Comparison of ENCODE assay signal across 9 cellular contexts in the genomic region with DNA sequence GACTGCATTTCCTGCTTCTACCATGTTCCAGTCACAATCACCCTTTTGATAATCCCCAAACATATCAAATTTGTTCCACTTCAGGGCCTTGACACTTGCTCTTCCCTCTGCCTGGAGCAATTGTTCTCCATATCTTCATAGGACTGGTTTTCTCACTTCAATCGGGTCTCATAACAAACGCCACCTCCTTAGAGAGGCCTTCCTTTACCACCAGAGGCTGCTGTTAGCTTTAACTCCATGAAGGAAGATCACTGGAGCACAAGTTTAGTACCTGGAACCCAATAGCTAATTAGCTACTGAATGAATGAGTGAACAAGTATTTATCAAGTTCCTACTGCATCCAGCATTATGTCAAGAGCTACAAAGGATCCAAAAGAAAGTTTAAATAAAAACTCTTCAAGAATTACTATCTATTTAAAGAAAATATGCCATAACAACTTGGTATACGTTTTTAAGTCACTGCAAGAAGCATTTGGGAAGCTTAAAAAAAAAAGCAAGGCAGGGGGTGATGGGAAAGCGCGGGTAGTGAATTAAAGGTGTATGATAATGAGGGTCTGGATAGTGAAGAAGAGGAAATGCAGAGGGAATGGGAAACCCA. TPM values are rescaled to one million over a fixed set of nuclear protein-coding genes. Genes with fewer than 3 reads are reported as not detected.
DNase-seq lines count a peak whose midpoint lies in the region; ATAC-seq, FAIRE-seq and TF ChIP-seq lines count a peak whose summit lies in the region.
"Had no signal": no experiment of that assay in that cellular context is flagged by ENCODE, and none has a peak within 500 bp of the region (broad histone marks: within the 10 kb centered on the region; RNA-seq: fewer than 3 reads in every experiment).

No MANE protein-coding gene starts in this region.

- no peaks in the 10 kb centered on the region; the same call in 2 of the 3 replicates for H3K9me3 ChIP-seq in GM12878 (replicated peaks; ENCODE audit: control insufficient read depth, insufficient read depth, low read length)
- no peaks in the 10 kb centered on the region for H3K9me3 ChIP-seq in effector memory CD4-positive, alpha-beta T cell (ENCODE audit: control insufficient read depth, low read length)

- TF ChIP-seq RAD21 in GM12878 (IDR thresholded peaks at IDR 0.05; ENCODE audit: insufficient read depth, low read depth, low read length): peak; percentile 33; the same call in 1 of the 2 replicates

- SMC1A ChIA-PET in GM12878 (lab: Charles Lee; ENCODE audit: uncharacterized antibody, unreplicated experiment): interaction anchor here (1.5 kb wide), 1 partner anchor 248 kb away, joined by 6 read pairs; no protein-coding TSS in a partner anchor

- no peak for TF ChIP-seq POLR2A in GM12878 (IDR thresholded peaks at IDR 0.05; ENCODE audit: low read depth, low read length)

- no peaks in the 10 kb centered on the region for H3K79me2 ChIP-seq in GM12878 (ENCODE audit: control insufficient read depth, insufficient read depth, low read length)

- 62% methylated on average over 5 of the region's 5 CpGs for WGBS in GM12878 (ENCODE audit: insufficient coverage, insufficient replicate concordance, low lambda C conversion rate, missing lambda C conversion rate)

- BruUV-seq in GM12878 (replicated peaks; lab: Mats Ljungman, UMichigan): no TSS peak

- H3K27me3 ChIP-seq in GM12878 (replicated peaks in 1 of 2; ENCODE audit: control insufficient read depth in 2 of 2, insufficient read depth in 2 of 2, low read length in 1 of 2): no peaks in the 10 kb centered on the region
- no peaks in the 10 kb centered on the region for H3K27me3 ChIP-seq in effector memory CD4-positive, alpha-beta T cell (replicated peaks; ENCODE audit: control insufficient read depth, insufficient read depth, low read length, poor library complexity, severe bottlenecking)

- DNase-seq in HT1080 (ENCODE audit: low read depth) (peak; percentile 10), GM12878 (ENCODE audit: low read depth, low spot score) (peak; percentile 3), left colon (no peak), COLO668 (lab: John Stamatoyannopoulos, UW; ENCODE audit: unreplicated experiment) (no peak)
- no peak for DNase-seq in effector memory CD4-positive, alpha-beta T cell
- DNase-seq: NK-92 treated with Interleukin-12 subunit alpha and Interleukin-12 subunit beta, amount 100 ng/mL, for 24 hours had no signal

- H3K4me3 ChIP-seq in GM12878: no peak overlapping the region
- H3K4me3 ChIP-seq in effector memory CD4-positive, alpha-beta T cell (ENCODE audit: insufficient read depth, low read depth, low read length, poor library complexity, severe bottlenecking): no peak overlapping the region

- no peaks in the 10 kb centered on the region for H3K4me1 ChIP-seq in GM12878 (ENCODE audit: control insufficient read depth, insufficient read depth, low read length)
- H3K4me1 ChIP-seq in effector memory CD4-positive, alpha-beta T cell (ENCODE audit: control insufficient read depth, insufficient read depth, low read length, poor library complexity, severe bottlenecking): no peaks in the 10 kb centered on the region

- in situ Hi-C loops in GM12878 (cut with MboI): no loop called here

- POLR2A ChIA-PET in GM12878 (lab: Charles Lee): interaction anchor here (0.7 kb wide), 1 partner anchor 271 kb away, joined by 5 read pairs; a partner anchor contains a TSS

- no peaks in the 10 kb centered on the region for H4K20me1 ChIP-seq in GM12878 (ENCODE audit: control insufficient read depth, insufficient read depth)

- H2AFZ ChIP-seq in GM12878 (ENCODE audit: control insufficient read depth, low read depth, low read length): no peak overlapping the region

- 0 out of 3 replicates have a peak, but pooled peaks have one; percentile 25 for ATAC-seq in GM12878
- ATAC-seq in left colon: peak; percentile 86
- no peak for ATAC-seq in HG03432 (IDR thresholded peaks at IDR 0.05; ENCODE audit: unreplicated experiment)
- no peak for ATAC-seq in GM21717 (IDR thresholded peaks at IDR 0.05; ENCODE audit: unreplicated experiment)

- no peak overlapping the region for H3K4me2 ChIP-seq in GM12878 (ENCODE audit: control insufficient read depth, insufficient read depth)

- H3K36me3 ChIP-seq in GM12878 (ENCODE audit: control insufficient read depth in 2 of 2, insufficient read depth in 2 of 2, low read length in 1 of 2): no peaks in the 10 kb centered on the region
- H3K36me3 ChIP-seq in effector memory CD4-positive, alpha-beta T cell (ENCODE audit: control insufficient read depth, insufficient read depth, low read length): no peaks in the 10 kb centered on the region

- no peak overlapping the region for H3K27ac ChIP-seq in C4-2B
- H3K27ac ChIP-seq in GM12878 (ENCODE audit: control insufficient read depth, insufficient read depth): no peak overlapping the region
- H3K27ac ChIP-seq in effector memory CD4-positive, alpha-beta T cell (ENCODE audit: insufficient read depth, low read length, poor library complexity, severe bottlenecking): no peak overlapping the region

- no peak for TF ChIP-seq EP300 in GM12878 (IDR thresholded peaks at IDR 0.05; ENCODE audit: borderline replicate concordance in 1 of 2, control insufficient read depth in 1 of 2, low read depth in 2 of 2, low read length in 2 of 2)

- no peak overlapping the region for H3K9ac ChIP-seq in GM12878 (ENCODE audit: control insufficient read depth, insufficient read depth, low read length)

- FAIRE-seq in GM12878 (lab: Jason Lieb, UNC): no peak

- RAD21 ChIA-PET in GM12878 (lab: Charles Lee; ENCODE audit: unreplicated experiment): interaction anchor here (0.7 to 0.9 kb wide), 2 partner anchors 154 to 411 kb away, joined by 3 to 4 read pairs; no protein-coding TSS in a partner anchor

- TF ChIP-seq CTCF in C4-2B (conservative IDR thresholded peaks at IDR 0.05) (peak; percentile 33), GM12878 (IDR thresholded peaks at IDR 0.05 in 2 of 3, conservative IDR thresholded peaks at IDR 0.05 in 1 of 3; ENCODE audit: control insufficient read depth in 2 of 3, extremely low read depth in 1 of 3, insufficient read depth in 1 of 3, low read depth in 3 of 3, low read length in 3 of 3) (peak in 2 of 3 experiments; percentile 15 to 41; a peak in 2 of 6 replicates)

- intact Hi-C loops in GM12878 (cut with micrococcal nuclease; ENCODE audit: unreplicated experiment): no loop called here
- intact Hi-C loops in left colon (cut with DNase I, micrococcal nuclease): no loop called here

- CTCF ChIA-PET in GM12878 (lab: Yijun Ruan, JAX): interaction anchor here (0.7 to 1.2 kb wide), 2 partner anchors 10 to 38 kb away, joined by 3 read pairs; no protein-coding TSS in a partner anchor

TF ChIP-seq in GM12878, 131 proteins besides CTCF, POLR2A, EP300 and RAD21:
- TF ChIP-seq MEF2B (IDR thresholded peaks at IDR 0.05; ENCODE audit: partially characterized antibody, poor library complexity, severe bottlenecking) (no peak), ZNF24 (IDR thresholded peaks at IDR 0.05) (0 out of 2 replicates have a peak, but pooled peaks have one; percentile 27), SMC3 (IDR thresholded peaks at IDR 0.05; ENCODE audit: borderline replicate concordance, low read length) (peak; percentile 33; the same call in 1 of the 2 replicates), CBX3 (IDR thresholded peaks at IDR 0.05; ENCODE audit: borderline replicate concordance, low read depth) (no peak), CREB1 (IDR thresholded peaks at IDR 0.05; ENCODE audit: low read depth) (no peak), ZBED1 (IDR thresholded peaks at IDR 0.05; ENCODE audit: borderline replicate concordance) (no peak)

RNA-seq across cellular contexts. Expression of a gene that starts 58.8 kb away (rescaled TPM):
- 4.4 and 5.9 TPM in 2 replicates for total RNA-seq in HT1080 (2014; rRNA removed; shearing (Covaris generic))
- 2.1 and 6.7 TPM in 2 replicates for polyA plus RNA-seq in HT1080 (2015; cell fraction: cytosol; rRNA removed)
- 11.6 and 17.4 TPM in 2 replicates for polyA plus RNA-seq in HT1080 (2015; cell fraction: nucleus; rRNA removed)
- total RNA-seq in GM12878 (2013; cell fraction: nucleolus; rRNA removed): 510 and 514 TPM in 2 replicates
- 29.0 and 35.7 TPM in 2 replicates for total RNA-seq in GM12878 (2014; rRNA removed)
- 49.7 and 52.7 TPM in 2 replicates for total RNA-seq in GM12878 (2014; rRNA removed; fragmentation: Illumina TruSeq; extraction: Trizol)
- total RNA-seq in GM12878 (2021): 32.1 and 33.0 TPM in 2 replicates
- 23.5 TPM for polyA plus RNA-seq in GM12878 (2011; ENCODE audit: low read depth)
- 24.9 and 33.1 TPM in 2 replicates for polyA plus RNA-seq in GM12878 (2011; rRNA removed)
- 12.6 and 14.4 TPM in 2 replicates for polyA plus RNA-seq in GM12878 (2011; cell fraction: cytosol; rRNA removed)
- 33.1 and 42.0 TPM in 2 replicates for polyA plus RNA-seq in GM12878 (2011; cell fraction: nucleus; rRNA removed)
- polyA plus RNA-seq in GM12878 (2012): 19.7 and 23.3 TPM in 2 replicates
- 33.3 and 47.1 TPM in 2 replicates for polyA plus RNA-seq in GM12878 (2014; fragmentation: Illumina TruSeq; extraction: Trizol)
- 10 to 100 TPM in 1 of 2 experiments, 1 to 10 TPM in 1; 8.8 to 12.8 TPM for polyA plus RNA-seq in GM12878 (2014; fragmentation: Nextera tagmentation; extraction: Ambion mirVana)
- polyA plus RNA-seq in GM12878 (2014; rRNA removed): 18.6 and 24.5 TPM in 2 replicates
- polyA plus RNA-seq in GM12878 (2016; fragmentation: Nextera tagmentation; extraction: Ambion mirVana): 10 to 100 TPM; 22.4 to 23.9 TPM
- 71.0 and 79.2 TPM in 2 replicates for polyA minus RNA-seq in GM12878 (2011; rRNA and poly(A)+ RNA removed)
- 18.4 and 19.5 TPM in 2 replicates for polyA minus RNA-seq in GM12878 (2011; cell fraction: cytosol; rRNA and poly(A)+ RNA removed)
- 68.2 and 95.3 TPM in 2 replicates for polyA minus RNA-seq in GM12878 (2011; cell fraction: nucleus; rRNA and poly(A)+ RNA removed)
- 10 to 100 TPM; 53.6 to 64.1 TPM for total RNA-seq in left colon

Comparison
In these comparisons a context has a peak if more than half of its experiments do, and no peak if none do; other contexts are left out.
1. DNase-seq: peak in HT1080 (single experiment) and GM12878 (single experiment); none in left colon (0 of 2), COLO668 (single experiment) and effector memory CD4-positive, alpha-beta T cell (0 of 3).
2. ATAC-seq: peak in GM12878 (single experiment) and left colon (single experiment); none in HG03432 (single experiment) and GM21717 (single experiment).